ENCODE assay signal across 14 cellular contexts in genomic region chr7:99404235-99404976, GRCh38. TPM values are rescaled to one million over a fixed set of nuclear protein-coding genes. Genes with fewer than 3 reads are reported as not detected.
DNase-seq lines count a peak whose midpoint lies in the region; ATAC-seq and TF ChIP-seq lines count a peak whose summit lies in the region.
"Had no signal": no experiment of that assay in that cellular context is flagged by ENCODE, and none has a peak within 500 bp of the region (broad histone marks: within the 10 kb centered on the region; RNA-seq: fewer than 3 reads in every experiment).

No MANE protein-coding gene starts in this region.

- peaks cover 19% of the 10 kb centered on the region for H3K4me1 ChIP-seq in GM23248 (ENCODE audit: insufficient read depth)

- no peaks in the 10 kb centered on the region for H3K9me2 ChIP-seq in GM23248 (ENCODE audit: insufficient read depth)

- no peak overlapping the region for H3K4me2 ChIP-seq in GM23248 (ENCODE audit: unreplicated experiment)

- TF ChIP-seq CTCF in lower leg skin (IDR thresholded peaks at IDR 0.05), result no peak

- no peaks in the 10 kb centered on the region for H3K27me3 Mint-ChIP-seq in naive B cell

- H2AFZ ChIP-seq in GM23248, result no peak overlapping the region
- H2AFZ ChIP-seq: parathyroid adenoma had no signal

- no peak overlapping the region for H3K4me3 Mint-ChIP-seq in naive B cell
- H3K4me3 Mint-ChIP-seq: T-helper 1 cell treated with Interleukin-12 subunit alpha and Interleukin-12 subunit beta and Interleukin-4 antibody, amounts not matched to agents 30 μg/mL and 1 μg/mL, for 36 hours had no signal

- H3K4me3 ChIP-seq in GM23248, result no peak overlapping the region
- no peak overlapping the region for H3K4me3 ChIP-seq in lower leg skin (ENCODE audit: low read depth, poor library complexity, severe bottlenecking)

- TF ChIP-seq POLR2A in lower leg skin (IDR thresholded peaks at IDR 0.05), result no peak

- 73 to 74% methylated on average over 17 to 18 of the region's 18 CpGs for WGBS in GM23248 (ENCODE audit: low coverage in 1 of 2, low lambda C conversion rate in 2 of 2, missing lambda C conversion rate in 2 of 2), 2 experiments
- WGBS in lower leg skin, 2 donors, result 64 to 67% methylated on average over 18 of the region's 18 CpGs

- H3K27me3 ChIP-seq in GM23248 (replicated peaks; ENCODE audit: insufficient read depth), result no peaks in the 10 kb centered on the region

- H3K27ac ChIP-seq in GM23248, result no peak overlapping the region
- H3K27ac ChIP-seq: HL-60, parathyroid adenoma had no signal

- H3K9ac ChIP-seq in GM23248, result no peak overlapping the region; the same call in 1 of the 2 replicates
- H3K9ac ChIP-seq: parathyroid adenoma had no signal

- H4K20me1 ChIP-seq in GM23248 (ENCODE audit: insufficient read depth), result 0 out of 2 replicates have a peak, but pooled peaks cover 9% of the 10 kb centered on the region

- no peaks in the 10 kb centered on the region for H3K9me3 ChIP-seq in GM23248 (ENCODE audit: low read depth)

- intact Hi-C loops in lower leg skin (cut with DNase I; ENCODE audit: low total_unique reads), result no loop called here

- H3K79me2 ChIP-seq in GM23248 (ENCODE audit: insufficient read depth), result peaks cover 84% of the 10 kb centered on the region

- no peak for ATAC-seq in naive B cell (ENCODE audit: low read depth in 2 of 2)
- ATAC-seq in GM19023 (IDR thresholded peaks at IDR 0.05; ENCODE audit: unreplicated experiment), result no peak
- ATAC-seq in HG02763 (IDR thresholded peaks at IDR 0.05; ENCODE audit: unreplicated experiment), result no peak
- ATAC-seq: left lobe of liver, PC-3 had no signal

- peak; percentile 43 for DNase-seq in AG20443 (ENCODE audit: low spot score)
- peak; percentile 77 for DNase-seq in GM23248
- peak; percentile 87 for DNase-seq in amniotic epithelial cell (ENCODE audit: low read depth)
- no peak for DNase-seq in naive B cell
- DNase-seq in Ammon's horn (ENCODE audit: low spot score), result no peak
- DNase-seq in lower leg skin (ENCODE audit: low spot score in 2 of 2), result no peak
- DNase-seq: amygdala, PC-3 had no signal

- H3F3A ChIP-seq in GM23248 (ENCODE audit: insufficient read depth), result peaks cover 13% of the 10 kb centered on the region

- no peaks in the 10 kb centered on the region for H3K9me3 Mint-ChIP-seq in naive B cell
- H3K9me3 Mint-ChIP-seq: T-helper 1 cell treated with Interleukin-12 subunit alpha and Interleukin-12 subunit beta and Interleukin-4 antibody, amounts not matched to agents 30 μg/mL and 1 μg/mL, for 36 hours had no signal

- peak overlapping the region in 4 of 6 donors; percentile 67 to 91 (median 85) for H3K27ac Mint-ChIP-seq in naive B cell

- peaks cover 10 to 20% of the 10 kb centered on the region in 2 donors for H3K36me3 Mint-ChIP-seq in naive B cell

- H3K36me3 ChIP-seq in GM23248 (ENCODE audit: low read depth), result peaks cover 32% of the 10 kb centered on the region

- in situ Hi-C loops in GM23248 (cut with MboI), result no loop called here

- H3K4me1 Mint-ChIP-seq in naive B cell, result peaks cover 40 to 51% (median 45%) of the 10 kb centered on the region in 3 donors

RNA-seq across cellular contexts. Expression of gene PDAP1, which starts 4.0 kb away (rescaled TPM):
- 91.3 and 141 TPM in 2 replicates for total RNA-seq in GM23248 (2014; rRNA removed; shearing (Covaris generic))
- polyA plus RNA-seq in GM23248 (2016; fragmentation: Nextera tagmentation; extraction: Ambion mirVana) (91.0 and 95.5 TPM in 2 replicates), naive B cell (ENCODE audit: low read depth in 6 of 6) (10 to 100 TPM; 23.3 to 28.5 (median 25.7) TPM)
- total RNA-seq in lower leg skin, result 10 to 100 TPM; 64.8 to 81.8 (median 73.9) TPM

RNA-seq across cellular contexts. Expression of gene BUD31, which starts 4.4 kb away (rescaled TPM):
- total RNA-seq in GM23248 (2014; rRNA removed; shearing (Covaris generic)), result 71.8 and 79.4 TPM in 2 replicates
- polyA plus RNA-seq in GM23248 (2016; fragmentation: Nextera tagmentation; extraction: Ambion mirVana) (316 and 318 TPM in 2 replicates), naive B cell (ENCODE audit: low read depth in 6 of 6) (100 to 1,000 TPM; 129 to 201 (median 182) TPM)
- total RNA-seq in lower leg skin, result 10 to 100 TPM; 48.2 to 71.0 (median 58.5) TPM

RNA-seq across cellular contexts. Expression of gene ARPC1B, which starts 29.9 kb away (rescaled TPM):
- total RNA-seq in GM23248 (2014; rRNA removed; shearing (Covaris generic)), result 485 and 630 TPM in 2 replicates
- polyA plus RNA-seq in GM23248 (2016; fragmentation: Nextera tagmentation; extraction: Ambion mirVana) (599 and 639 TPM in 2 replicates), naive B cell (ENCODE audit: low read depth in 6 of 6) (100 to 1,000 TPM; 434 to 595 (median 483) TPM)
- 10 to 100 TPM; 51.4 to 83.1 (median 54.3) TPM for total RNA-seq in lower leg skin

RNA-seq across cellular contexts. Expression of gene PTCD1, which starts 34.2 kb away (rescaled TPM):
- total RNA-seq in GM23248 (2014; rRNA removed; shearing (Covaris generic)), result 5.2 and 13.7 TPM in 2 replicates
- polyA plus RNA-seq in GM23248 (2016; fragmentation: Nextera tagmentation; extraction: Ambion mirVana) (2.6 and 2.8 TPM in 2 replicates), naive B cell (ENCODE audit: low read depth in 6 of 6) (1 to 10 TPM; 2.3 to 6.3 (median 3.5) TPM)
- 10 to 100 TPM in 1 of 4 donors, 1 to 10 TPM in 3; 8.5 to 14.2 (median 9.5) TPM for total RNA-seq in lower leg skin

RNA-seq across cellular contexts. Expression of gene CPSF4, which starts 34.3 kb away (rescaled TPM):
- total RNA-seq in GM23248 (2014; rRNA removed; shearing (Covaris generic)), result 21.2 and 44.9 TPM in 2 replicates
- polyA plus RNA-seq in GM23248 (2016; fragmentation: Nextera tagmentation; extraction: Ambion mirVana) (16.4 and 19.5 TPM in 2 replicates), naive B cell (ENCODE audit: low read depth in 6 of 6) (10 to 100 TPM; 21.5 to 51.4 (median 24.5) TPM)
- total RNA-seq in lower leg skin, result 10 to 100 TPM; 23.7 to 41.6 (median 28.3) TPM

Comparison
In these comparisons a context has a peak if more than half of its experiments do, and no peak if none do; other contexts are left out.
1. DNase-seq: peak in AG20443 (single experiment), GM23248 (single experiment) and amniotic epithelial cell (single experiment); none in naive B cell (single experiment), Ammon's horn (single experiment) and lower leg skin (0 of 2).